Comparison of ENCODE assay signal across 28 cellular contexts in genomic region chr7:139823855-139824670, GRCh38. TPM values are rescaled to one million over a fixed set of nuclear protein-coding genes. Genes with fewer than 3 reads are reported as not detected.
DNase-seq lines count a peak whose midpoint lies in the region; ATAC-seq, FAIRE-seq and TF ChIP-seq lines count a peak whose summit lies in the region.
"Had no signal": no experiment of that assay in that cellular context is flagged by ENCODE, and none has a peak within 500 bp of the region (broad histone marks: within the 10 kb centered on the region; RNA-seq: fewer than 3 reads in every experiment).

No MANE protein-coding gene starts in this region.

- H3K36me3 ChIP-seq in esophagus squamous epithelium (no peaks in the 10 kb centered on the region), left lung (no peaks in the 10 kb centered on the region), smooth muscle cell (ENCODE audit: low read depth) (no peaks in the 10 kb centered on the region), right atrium auricular region (no peaks in the 10 kb centered on the region)
- H3K36me3 ChIP-seq: ascending aorta, SJSA1, vagina had no signal

- intact Hi-C loops in esophagus squamous epithelium (cut with DNase I) (no loop called here), left lung (cut with DNase I) (no loop called here)

- no peaks in the 10 kb centered on the region for H3K27me3 ChIP-seq in esophagus squamous epithelium
- H3K27me3 ChIP-seq in left lung = no peaks in the 10 kb centered on the region
- no peaks in the 10 kb centered on the region for H3K27me3 ChIP-seq in smooth muscle cell (ENCODE audit: low read depth)
- no peaks in the 10 kb centered on the region for H3K27me3 ChIP-seq in right atrium auricular region
- H3K27me3 ChIP-seq: ascending aorta, vagina had no signal

- no peak for TF ChIP-seq POLR2A in esophagus squamous epithelium (IDR thresholded peaks at IDR 0.05)
- TF ChIP-seq POLR2A in GM12891 (IDR thresholded peaks at IDR 0.05; ENCODE audit: low read depth, low read length) = no peak

- H3K4me2 ChIP-seq in smooth muscle cell = peak overlapping the region; percentile 17

- FAIRE-seq in GM12891 (lab: Jason Lieb, UNC) = no peak

- DNase-seq in EH (ENCODE audit: low read depth) (peak; percentile 40), esophagus squamous epithelium (lab: John Stamatoyannopoulos, UW) (no peak), left lung (no peak), smooth muscle cell (lab: John Stamatoyannopoulos, UW; ENCODE audit: unreplicated experiment) (no peak), omental fat pad (ENCODE audit: low spot score) (no peak), GM12891 (ENCODE audit: insufficient read length, low spot score) (no peak), right atrium auricular region (ENCODE audit: low spot score) (no peak)
- DNase-seq: ACHN; activated CD4-positive, alpha-beta T cell treated with anti-CD3 and anti-CD28 coated beads, Interleukin-2, amount 10 ng/mL, durations not matched to agents 24 days and 14 days; activated CD8-positive, alpha-beta memory T cell treated with anti-CD3 and anti-CD28 coated beads, Interleukin-2, amount 10 ng/mL, durations not matched to agents 7 days and 5 days; caudate nucleus; CD4-positive, CD25-positive, alpha-beta regulatory T cell; dermis blood vessel endothelial cell; foreskin melanocyte; hippocampal formation; NCI-H1105; NCI-H2081; NCI-H345; NCI-H774; psoas muscle; stimulated activated CD4-positive, alpha-beta T cell treated with anti-CD3 and anti-CD28 coated beads, Interleukin-2, amount 100 ng/mL, for 24 hours; substantia nigra had no signal

- H2AFZ ChIP-seq in smooth muscle cell (ENCODE audit: low read depth) = peak overlapping the region; percentile 56

- H3K4me1 ChIP-seq in esophagus squamous epithelium (peaks cover 0 to 14% (median 0%) of the 10 kb centered on the region in 3 donors), left lung (peaks cover 9 to 14% of the 10 kb centered on the region in 2 donors), smooth muscle cell (ENCODE audit: low read depth) (no peaks in the 10 kb centered on the region), right atrium auricular region (no peaks in the 10 kb centered on the region)
- H3K4me1 ChIP-seq: ascending aorta, psoas muscle, vagina had no signal

- H4K20me1 ChIP-seq in smooth muscle cell (ENCODE audit: low read depth) = no peaks in the 10 kb centered on the region

- no peaks in the 10 kb centered on the region for H3K9me3 ChIP-seq in esophagus squamous epithelium
- no peaks in the 10 kb centered on the region for H3K9me3 ChIP-seq in left lung
- no peaks in the 10 kb centered on the region for H3K9me3 ChIP-seq in smooth muscle cell (replicated peaks; ENCODE audit: low read depth)
- no peaks in the 10 kb centered on the region for H3K9me3 ChIP-seq in right atrium auricular region
- H3K9me3 ChIP-seq: ascending aorta, psoas muscle, SJSA1, vagina had no signal

- H3K4me3 ChIP-seq in esophagus squamous epithelium = peak overlapping the region in 1 of 4 donors; percentile 24
- H3K4me3 ChIP-seq in left lung = no peak overlapping the region
- H3K4me3 ChIP-seq in smooth muscle cell = no peak overlapping the region
- no peak overlapping the region for H3K4me3 ChIP-seq in right atrium auricular region
- H3K4me3 ChIP-seq: ascending aorta, psoas muscle, SJSA1, skin epidermis, vagina had no signal

- H3K27ac ChIP-seq in esophagus squamous epithelium = peak overlapping the region in 3 of 4 donors; percentile 40 to 72 (median 70)
- H3K27ac ChIP-seq in left lung = no peak overlapping the region
- H3K27ac ChIP-seq in smooth muscle cell (ENCODE audit: low read depth) = peak overlapping the region; percentile 13
- no peak overlapping the region for H3K27ac ChIP-seq in right atrium auricular region
- H3K27ac ChIP-seq: ascending aorta, psoas muscle, SJSA1, skin epidermis, vagina had no signal

- peaks cover 7% of the 10 kb centered on the region for H3F3A ChIP-seq in smooth muscle cell (ENCODE audit: low read depth)

- no peak overlapping the region for H3K9ac ChIP-seq in smooth muscle cell (ENCODE audit: low read depth)

- WGBS in esophagus squamous epithelium, 2 donors = 59 to 64% methylated on average over 10 of the region's 11 CpGs
- 71% methylated on average over 11 of the region's 11 CpGs for WGBS in smooth muscle cell (ENCODE audit: low lambda C conversion rate)

- TF ChIP-seq CTCF in esophagus squamous epithelium (IDR thresholded peaks at IDR 0.05) = no peak
- no peak for TF ChIP-seq CTCF in left lung (IDR thresholded peaks at IDR 0.05)
- TF ChIP-seq CTCF in smooth muscle cell (IDR thresholded peaks at IDR 0.05; ENCODE audit: borderline replicate concordance, insufficient read depth, poor library complexity, severe bottlenecking) = no peak
- TF ChIP-seq CTCF in omental fat pad (IDR thresholded peaks at IDR 0.05) = no peak
- TF ChIP-seq CTCF in right atrium auricular region (IDR thresholded peaks at IDR 0.05) = no peak

- ATAC-seq in left lung (peak; percentile 45), omental fat pad (ENCODE audit: low FRiP score) (no peak), GM18517 (IDR thresholded peaks at IDR 0.05; ENCODE audit: unreplicated experiment) (no peak)
- ATAC-seq: activated CD8-positive, alpha-beta memory T cell treated with anti-CD3 and anti-CD28 coated beads, Interleukin-2, amount 10 ng/mL, durations not matched to agents 7 days and 5 days; activated naive CD4-positive, alpha-beta T cell treated with anti-CD3 and anti-CD28 coated beads, Interleukin-2, amount 50 U/mL, for 72 hours; psoas muscle had no signal

- no peaks in the 10 kb centered on the region for H3K79me2 ChIP-seq in smooth muscle cell (ENCODE audit: low read depth)

TF ChIP-seq in GM12891, 5 proteins besides CTCF, POLR2A, EP300 and RAD21:
- TF ChIP-seq POU2F2 (IDR thresholded peaks at IDR 0.05; ENCODE audit: low read depth, low read length) (no peak), TAF1 (IDR thresholded peaks at IDR 0.05; ENCODE audit: low read depth, low read length) (no peak), SPI1 (IDR thresholded peaks at IDR 0.05; ENCODE audit: low read depth, low read length) (no peak), PAX5 (IDR thresholded peaks at IDR 0.05; ENCODE audit: insufficient read depth, low read length, severe bottlenecking) (no peak), POLR2AphosphoS5 (IDR thresholded peaks at IDR 0.05; ENCODE audit: low read depth, low read length) (no peak)

RNA-seq across cellular contexts. Expression of gene TBXAS1, which starts 5.0 kb away (rescaled TPM):
- total RNA-seq in esophagus squamous epithelium (10 to 100 TPM in 3 of 4 donors, 1 to 10 TPM in 1; 9.4 to 24.8 (median 17.8) TPM), left lung (100 to 1,000 TPM in 1 of 2 donors, 10 to 100 TPM in 1; 38.4 to 103 TPM), smooth muscle cell (not detected in 2 replicates), omental fat pad (10 to 100 TPM; 22.2 to 63.4 (median 48.6) TPM), right atrium auricular region (10 to 100 TPM in 1 of 2 donors, 1 to 10 TPM in 1; 4.6 to 15.3 TPM)
- polyA plus RNA-seq in smooth muscle cell = 0.27 and 0.51 TPM in 2 replicates
- 16.5 TPM for polyA plus RNA-seq in GM12891 (2012; ENCODE audit: low read depth, missing spikeins)

RNA-seq across cellular contexts. Expression of gene HIPK2, which starts 46.3 kb away (rescaled TPM):
- total RNA-seq in esophagus squamous epithelium (10 to 100 TPM; 17.8 to 37.9 (median 29.3) TPM), left lung (10 to 100 TPM; 42.8 to 61.8 TPM), smooth muscle cell (7.2 and 11.2 TPM in 2 replicates), omental fat pad (10 to 100 TPM; 39.6 to 90.3 (median 70.0) TPM), right atrium auricular region (100 to 1,000 TPM in 1 of 2 donors, 10 to 100 TPM in 1; 87.0 to 131 TPM)
- 3.0 and 7.3 TPM in 2 replicates for polyA plus RNA-seq in smooth muscle cell
- polyA plus RNA-seq in GM12891 (2012; ENCODE audit: low read depth, missing spikeins) = 14.2 TPM

Comparison
In these comparisons a context has a peak if more than half of its experiments do, and no peak if none do; other contexts are left out.
1. H3K27ac ChIP-seq: peak in esophagus squamous epithelium (3 of 4) and smooth muscle cell (single experiment); none in left lung (0 of 2) and right atrium auricular region (0 of 2).